8 cellular contexts compared by ENCODE assay signal in the genomic region with DNA sequence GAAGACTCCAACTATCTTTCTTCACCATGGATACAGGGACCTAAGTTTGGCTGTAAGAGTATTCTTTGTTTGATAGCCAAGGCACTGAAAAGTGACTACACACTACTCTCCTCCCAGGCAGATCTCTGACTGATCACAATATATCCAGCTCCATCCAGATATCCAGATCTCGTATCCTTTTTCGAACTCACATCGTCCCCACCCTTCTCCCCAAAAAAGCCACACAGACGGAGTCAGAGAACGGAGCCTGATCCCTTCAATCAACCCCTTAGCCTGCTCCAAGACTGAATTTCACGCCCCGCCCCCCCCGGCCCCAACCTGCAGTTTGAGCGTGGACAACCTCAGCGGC. TPM values are rescaled to one million over a fixed set of nuclear protein-coding genes. Genes with fewer than 3 reads are reported as not detected.
DNase-seq lines count a peak whose midpoint lies in the region; ATAC-seq, FAIRE-seq and TF ChIP-seq lines count a peak whose summit lies in the region.

No MANE protein-coding gene starts in this region.

- no peak for ATAC-seq in stimulated activated naive CD8-positive, alpha-beta T cell treated with anti-CD3 and anti-CD28 coated beads, Interleukin-15, Interleukin-2, amounts not matched to agents 100 U/mL and 50 U/mL, for 24 hours
- ATAC-seq in activated naive CD8-positive, alpha-beta T cell treated with anti-CD3 and anti-CD28 coated beads, Interleukin-2, amount 10 ng/mL, durations not matched to agents 7 days and 5 days (ENCODE audit: low read depth), result no peak
- no peak for ATAC-seq in GM21390 (IDR thresholded peaks at IDR 0.05; ENCODE audit: unreplicated experiment)

- H3K4me3 ChIP-seq in kidney (ENCODE audit: low read length in 2 of 2), result peak overlapping the region; percentile 88 to 99

- POLR2A ChIA-PET in activated naive CD8-positive, alpha-beta T cell treated with anti-CD3 and anti-CD28 coated beads, Interleukin-2, amount 10 ng/mL, durations not matched to agents 7 days and 5 days (lab: Charles Lee), result interaction anchor here (0.9 to 2.2 kb wide), 2 partner anchors 57 to 124 kb away, joined by 3 to 19 read pairs; partner anchors contain the start of gene SRSF7

- peaks cover 13% of the 10 kb centered on the region for H3K9me3 Mint-ChIP-seq in stimulated activated naive CD8-positive, alpha-beta T cell treated with anti-CD3 and anti-CD28 coated beads, Interleukin-15, Interleukin-2, amounts not matched to agents 100 ng/mL and 50 ng/mL, for 24 hours
- H3K9me3 Mint-ChIP-seq in activated naive CD8-positive, alpha-beta T cell treated with anti-CD3 and anti-CD28 coated beads, Interleukin-2, amount 10 ng/mL, durations not matched to agents 7 days and 5 days, result peaks cover 11% of the 10 kb centered on the region

- H3K9me3 ChIP-seq in kidney (ENCODE audit: control insufficient read depth in 1 of 2, low read length in 2 of 2), result peaks cover 0 to 2% of the 10 kb centered on the region in 2 donors

- H3K36me3 Mint-ChIP-seq in stimulated activated naive CD8-positive, alpha-beta T cell treated with anti-CD3 and anti-CD28 coated beads, Interleukin-15, Interleukin-2, amounts not matched to agents 100 ng/mL and 50 ng/mL, for 24 hours (ENCODE audit: low read depth), result peaks cover 21% of the 10 kb centered on the region
- H3K36me3 Mint-ChIP-seq in activated naive CD8-positive, alpha-beta T cell treated with anti-CD3 and anti-CD28 coated beads, Interleukin-2, amount 10 ng/mL, durations not matched to agents 7 days and 5 days, result peaks cover 12% of the 10 kb centered on the region

- H3K4me1 Mint-ChIP-seq in stimulated activated naive CD8-positive, alpha-beta T cell treated with anti-CD3 and anti-CD28 coated beads, Interleukin-15, Interleukin-2, amounts not matched to agents 100 ng/mL and 50 ng/mL, for 24 hours (ENCODE audit: low read depth), result peaks cover 17% of the 10 kb centered on the region
- peaks cover 15% of the 10 kb centered on the region for H3K4me1 Mint-ChIP-seq in activated naive CD8-positive, alpha-beta T cell treated with anti-CD3 and anti-CD28 coated beads, Interleukin-2, amount 10 ng/mL, durations not matched to agents 7 days and 5 days

- no peak for TF ChIP-seq CTCF in kidney (IDR thresholded peaks at IDR 0.05; ENCODE audit: borderline replicate concordance, extremely low read depth, insufficient read depth)

- intact Hi-C loops in kidney (cut with DNase I) (no loop called here), posterior vena cava (cut with DNase I) (no loop called here)

- H3K27me3 Mint-ChIP-seq in stimulated activated naive CD8-positive, alpha-beta T cell treated with anti-CD3 and anti-CD28 coated beads, Interleukin-15, Interleukin-2, amounts not matched to agents 100 ng/mL and 50 ng/mL, for 24 hours, result no peaks in the 10 kb centered on the region
- no peaks in the 10 kb centered on the region for H3K27me3 Mint-ChIP-seq in activated naive CD8-positive, alpha-beta T cell treated with anti-CD3 and anti-CD28 coated beads, Interleukin-2, amount 10 ng/mL, durations not matched to agents 7 days and 5 days

- no peak for FAIRE-seq in kidney (lab: Jason Lieb, UNC)

- peak overlapping the region; percentile 95 for H3K27ac Mint-ChIP-seq in stimulated activated naive CD8-positive, alpha-beta T cell treated with anti-CD3 and anti-CD28 coated beads, Interleukin-15, Interleukin-2, amounts not matched to agents 100 ng/mL and 50 ng/mL, for 24 hours
- peak overlapping the region; percentile 86 for H3K27ac Mint-ChIP-seq in activated naive CD8-positive, alpha-beta T cell treated with anti-CD3 and anti-CD28 coated beads, Interleukin-2, amount 10 ng/mL, durations not matched to agents 7 days and 5 days

- H3K27ac ChIP-seq in kidney (ENCODE audit: low read depth in 2 of 2, low read length in 2 of 2) (peak overlapping the region in 1 of 2 donors; percentile 9), substantia nigra (ENCODE audit: low read depth, low read length, poor library complexity, severe bottlenecking) (peak overlapping the region; percentile 55)

- no peaks in the 10 kb centered on the region for H3K36me3 ChIP-seq in kidney (ENCODE audit: control insufficient read depth in 1 of 2, insufficient read depth in 2 of 2, low read length in 2 of 2)

- H3K4me3 Mint-ChIP-seq in stimulated activated naive CD8-positive, alpha-beta T cell treated with anti-CD3 and anti-CD28 coated beads, Interleukin-15, Interleukin-2, amounts not matched to agents 100 ng/mL and 50 ng/mL, for 24 hours, result peak overlapping the region; percentile 98
- peak overlapping the region; percentile 97 for H3K4me3 Mint-ChIP-seq in activated naive CD8-positive, alpha-beta T cell treated with anti-CD3 and anti-CD28 coated beads, Interleukin-2, amount 10 ng/mL, durations not matched to agents 7 days and 5 days

- H3K9ac ChIP-seq in kidney (ENCODE audit: low read length in 2 of 2), result peak overlapping the region; percentile 72 to 80

- peaks cover 0 to 15% of the 10 kb centered on the region in 2 donors for H3K4me1 ChIP-seq in kidney (ENCODE audit: control insufficient read depth in 1 of 2, insufficient read depth in 1 of 2, low read depth in 1 of 2, low read length in 2 of 2)

- no peak for DNase-seq in stimulated activated naive CD8-positive, alpha-beta T cell treated with anti-CD3 and anti-CD28 coated beads, Interleukin-15, Interleukin-2, amounts not matched to agents 100 U/mL and 50 U/mL, for 24 hours
- DNase-seq in activated naive CD8-positive, alpha-beta T cell treated with anti-CD3 and anti-CD28 coated beads, Interleukin-2, amount 10 ng/mL, durations not matched to agents 7 days and 5 days, result no peak
- DNase-seq in kidney, result no peak
- peak in 2 of 49 donors; percentile 39 to 46 for DNase-seq in substantia nigra (lab: John Stamatoyannopoulos, UW)
- no peak for DNase-seq in NK-92 treated with Interleukin-12 subunit alpha and Interleukin-12 subunit beta, amount 100 ng/mL, for 24 hours (lab: John Stamatoyannopoulos, UW)
- DNase-seq in posterior vena cava (ENCODE audit: low spot score), result no peak

RNA-seq across cellular contexts. Expression of gene DHX57, which starts 0.5 kb away (rescaled TPM):
- 10 to 100 TPM; 14.8 to 16.3 TPM for total RNA-seq in activated naive CD8-positive, alpha-beta T cell treated with anti-CD3 and anti-CD28 coated beads, Interleukin-2, amount 10 ng/mL, durations not matched to agents 7 days and 5 days
- total RNA-seq in kidney (20.7 TPM), posterior vena cava (10 to 100 TPM; 13.6 to 21.0 TPM)
- 6.9 TPM for polyA plus RNA-seq in kidney (ENCODE audit: insufficient read depth, low read depth, low replicate concordance)

RNA-seq across cellular contexts. Expression of gene MORN2, which starts 0.6 kb away (rescaled TPM):
- total RNA-seq in activated naive CD8-positive, alpha-beta T cell treated with anti-CD3 and anti-CD28 coated beads, Interleukin-2, amount 10 ng/mL, durations not matched to agents 7 days and 5 days, result 1 to 10 TPM; 1.0 to 2.2 TPM
- 29.6 TPM for total RNA-seq in kidney
- polyA plus RNA-seq in kidney (ENCODE audit: insufficient read depth, low read depth, low replicate concordance), result 121 TPM
- 10 to 100 TPM; 11.2 to 14.9 TPM for total RNA-seq in posterior vena cava

RNA-seq across cellular contexts. Expression of gene ARHGEF33, which starts 14.5 kb away (rescaled TPM):
- total RNA-seq in activated naive CD8-positive, alpha-beta T cell treated with anti-CD3 and anti-CD28 coated beads, Interleukin-2, amount 10 ng/mL, durations not matched to agents 7 days and 5 days, result under 1 TPM; 0.17 to 0.62 TPM
- total RNA-seq in kidney, result 2.3 TPM
- 2.4 TPM for polyA plus RNA-seq in kidney (ENCODE audit: insufficient read depth, low read depth, low replicate concordance)
- total RNA-seq in posterior vena cava, result 1 to 10 TPM in 1 of 2 donors, under 1 TPM in 1; 0.48 to 1.1 TPM
